8 cellular contexts compared by ENCODE assay signal in genomic region chr3:12994357-12994606, GRCh38.
DNase-seq lines count a peak whose midpoint lies in the region; ATAC-seq and FAIRE-seq lines count a peak whose summit lies in the region.

No MANE protein-coding gene starts in this region.

- H3K4me1 ChIP-seq in iPS DF 6.9 (ENCODE audit: control insufficient read depth, insufficient read depth, low read length) (peaks cover 8% of the 10 kb centered on the region), small intestine (ENCODE audit: control insufficient read depth in 2 of 2, insufficient read depth in 1 of 2, low read depth in 1 of 2, low read length in 1 of 2) (peaks cover 2 to 4% of the 10 kb centered on the region in 2 donors)

- peaks cover 4% of the 10 kb centered on the region for H3K36me3 Mint-ChIP-seq in activated naive CD8-positive, alpha-beta T cell

- peak; percentile 32 for ATAC-seq in HG02759 (IDR thresholded peaks at IDR 0.05; ENCODE audit: unreplicated experiment)
- no peak for ATAC-seq in HG02610 (IDR thresholded peaks at IDR 0.05; ENCODE audit: unreplicated experiment)

- H3K27me3 ChIP-seq in iPS DF 6.9 (ENCODE audit: control insufficient read depth, insufficient read depth, low read length) (0 out of 2 replicates have a peak, but pooled peaks cover 2% of the 10 kb centered on the region), small intestine (ENCODE audit: control insufficient read depth in 2 of 2, insufficient read depth in 2 of 2, low read length in 2 of 2) (no peaks in the 10 kb centered on the region)

- H3K9me3 Mint-ChIP-seq in activated naive CD8-positive, alpha-beta T cell (ENCODE audit: low read depth), result no peaks in the 10 kb centered on the region

- no peak for FAIRE-seq in small intestine (lab: Jason Lieb, UNC)

- peak overlapping the region; percentile 96 for H3K4me3 Mint-ChIP-seq in activated naive CD8-positive, alpha-beta T cell

- H3K27me3 Mint-ChIP-seq in activated naive CD8-positive, alpha-beta T cell, result no peaks in the 10 kb centered on the region

- H3K4me3 ChIP-seq in iPS DF 6.9 (ENCODE audit: low read length), result peak overlapping the region; percentile 66; the same call in 1 of the 2 replicates
- peak overlapping the region; percentile 69 to 81 for H3K4me3 ChIP-seq in small intestine (ENCODE audit: low read depth in 1 of 2, low read length in 2 of 2)

- in situ Hi-C loops in Caki2 (cut with HindIII; ENCODE audit: low pct_unique_long_range_greater_than_20kb, low sequenced_read_pairs), result no loop called here

- no peak overlapping the region for H3K27ac Mint-ChIP-seq in activated naive CD8-positive, alpha-beta T cell

- no peaks in the 10 kb centered on the region for H3K9me3 ChIP-seq in iPS DF 6.9 (ENCODE audit: control insufficient read depth, insufficient read depth, low read length)
- H3K9me3 ChIP-seq in small intestine (ENCODE audit: control insufficient read depth, low read depth), result no peaks in the 10 kb centered on the region

- H3K36me3 ChIP-seq in iPS DF 6.9 (ENCODE audit: control insufficient read depth, insufficient read depth, low read length) (no peaks in the 10 kb centered on the region), small intestine (ENCODE audit: control insufficient read depth in 2 of 2, insufficient read depth in 2 of 2, low read length in 2 of 2) (no peaks in the 10 kb centered on the region)

- DNase-seq in Caki2 (ENCODE audit: low read depth) (peak; percentile 51), iPS DF 6.9 (ENCODE audit: low read depth, low spot score) (no peak), small intestine (no peak), DMS153 (lab: John Stamatoyannopoulos, UW) (no peak), AG20443 (ENCODE audit: low spot score) (no peak)

- peaks cover 50% of the 10 kb centered on the region for H3K4me1 Mint-ChIP-seq in activated naive CD8-positive, alpha-beta T cell (ENCODE audit: low read depth)

- H3K27ac ChIP-seq in iPS DF 6.9 (ENCODE audit: low read length) (no peak overlapping the region), small intestine (ENCODE audit: low read depth in 1 of 2, low read length in 1 of 2) (peak overlapping the region; percentile 65 to 89)

- WGBS in iPS DF 6.9 (ENCODE audit: insufficient coverage, insufficient read length), result no CpG with 5 or more reads among the region's 25 CpGs
- WGBS in small intestine, 3 donors, result 1% methylated on average over 14 to 25 of the region's 25 CpGs
